ENCODE assay signal across 18 cellular contexts in genomic region chr17:74243013-74243755, GRCh38. TPM values are rescaled to one million over a fixed set of nuclear protein-coding genes. Genes with fewer than 3 reads are reported as not detected.
DNase-seq lines count a peak whose midpoint lies in the region; ATAC-seq and TF ChIP-seq lines count a peak whose summit lies in the region.
"Had no signal": no experiment of that assay in that cellular context is flagged by ENCODE, and none has a peak within 500 bp of the region (broad histone marks: within the 10 kb centered on the region; RNA-seq: fewer than 3 reads in every experiment).

No MANE protein-coding gene starts in this region.

- peak; percentile 86 for ATAC-seq in Right ventricle myocardium superior (ENCODE audit: poor library complexity)
- ATAC-seq: stimulated activated effector memory CD8-positive, alpha-beta T cell treated with anti-CD3 and anti-CD28 coated beads, Interleukin-12 subunit alpha, Interleukin-12 subunit beta, amount 100 ng/mL, for 72 hours; T-cell had no signal

- 58 to 64% methylated on average over 4 to 13 of the region's 13 CpGs for WGBS in testis, 2 donors

- H3K4me3 ChIP-seq in testis = no peak overlapping the region
- H3K4me3 ChIP-seq: right lobe of liver had no signal

- H3K27ac ChIP-seq in angular gyrus (ENCODE audit: low read depth, low read length) (peak overlapping the region; percentile 93), testis (no peak overlapping the region)
- H3K27ac ChIP-seq: right lobe of liver had no signal

- peaks cover 21% of the 10 kb centered on the region for H3K4me1 ChIP-seq in testis
- H3K4me1 ChIP-seq: right lobe of liver had no signal

- no peaks in the 10 kb centered on the region for H3K27me3 ChIP-seq in testis
- H3K27me3 ChIP-seq: right lobe of liver had no signal

- H3K36me3 ChIP-seq in testis (ENCODE audit: low read depth, missing control alignments) = no peaks in the 10 kb centered on the region
- H3K36me3 ChIP-seq: right lobe of liver had no signal

- H3K9me3 ChIP-seq in testis = no peaks in the 10 kb centered on the region
- H3K9me3 ChIP-seq: right lobe of liver had no signal

- intact Hi-C loops in Right ventricle myocardium superior (cut with DNase I) = no loop called here
- intact Hi-C loops in testis (cut with DNase I; ENCODE audit: low total_unique reads) = no loop called here

- peak; percentile 79 for DNase-seq in Right ventricle myocardium superior
- peak; percentile 61 for DNase-seq in midbrain (lab: John Stamatoyannopoulos, UW)
- DNase-seq in testis = peak; percentile 74
- DNase-seq in kidney tubule cell (ENCODE audit: low spot score) = no peak
- no peak for DNase-seq in activated gamma-delta T cell (lab: John Stamatoyannopoulos, UW)
- DNase-seq in activated CD8-positive, alpha-beta memory T cell treated with anti-CD3 and anti-CD28 coated beads for 24 hours = no peak
- DNase-seq: activated CD4-positive, alpha-beta T cell treated with anti-CD3 and anti-CD28 coated beads, Interleukin-2, amount 50 U/mL, for 1 hour; aorta; KBM-7; kidney; NCI-H1048; NCI-H2081; NCI-H510A treated with DMSO at 0.1 percent for 48 hours; T-cell had no signal

- TF ChIP-seq CTCF in testis (IDR thresholded peaks at IDR 0.05) = no peak

- no peak for TF ChIP-seq POLR2A in testis (IDR thresholded peaks at IDR 0.05)

RNA-seq across cellular contexts. Expression of gene TTYH2, which starts 29.8 kb away (rescaled TPM):
- total RNA-seq in Right ventricle myocardium superior = 41.8 TPM
- 10 to 100 TPM; 69.7 to 73.5 TPM for total RNA-seq in testis
- polyA plus RNA-seq in testis (ENCODE audit: insufficient read depth, low read depth, low replicate concordance) = 52.7 TPM

RNA-seq across cellular contexts. Expression of gene DNAI2, which starts 30.9 kb away (rescaled TPM):
- not detected for total RNA-seq in Right ventricle myocardium superior
- 10 to 100 TPM; 19.6 to 26.9 TPM for total RNA-seq in testis
- 80.5 TPM for polyA plus RNA-seq in testis (ENCODE audit: insufficient read depth, low read depth, low replicate concordance)
- total RNA-seq: aorta, fibroblast of lung, right lobe of liver had no signal
- polyA plus RNA-seq: aorta, fibroblast of lung had no signal

RNA-seq across cellular contexts. Expression of gene RPL38, which starts 39.7 kb away (rescaled TPM):
- total RNA-seq in Right ventricle myocardium superior (691 TPM), testis (100 to 1,000 TPM; 345 to 563 TPM)
- 1,788 TPM for polyA plus RNA-seq in testis (ENCODE audit: insufficient read depth, low read depth, low replicate concordance)

Comparison
In these comparisons a context has a peak if more than half of its experiments do, and no peak if none do; other contexts are left out.
1. DNase-seq: peak in Right ventricle myocardium superior (single experiment), midbrain (single experiment) and testis (single experiment); none in kidney tubule cell (single experiment), activated gamma-delta T cell (single experiment) and activated CD8-positive, alpha-beta memory T cell treated with anti-CD3 and anti-CD28 coated beads for 24 hours (single experiment).
2. RNA of gene DNAI2, which starts 30.9 kb away (total RNA-seq): 19.6 to 26.9 TPM in testis; not detected in Right ventricle myocardium superior (single experiment); every median in the first group is over 10 times any median in the second.